Comparison of ENCODE assay signal across 8 cellular contexts in genomic region chr16:69330286-69331109, GRCh38. TPM values are rescaled to one million over a fixed set of nuclear protein-coding genes. Genes with fewer than 3 reads are reported as not detected.
DNase-seq lines count a peak whose midpoint lies in the region; ATAC-seq and TF ChIP-seq lines count a peak whose summit lies in the region.

Gene PDF (minus strand): TSS chr16:69330588. CDS start chr16:69330570, 18 bp downstream.

- in situ Hi-C loops in Panc1 (cut with HindIII; ENCODE audit: low pct_unique_long_range_greater_than_20kb, low sequenced_read_pairs): no loop called here

- H4K20me1 ChIP-seq in DND-41 (ENCODE audit: insufficient read depth, low read length): peaks cover 43% of the 10 kb centered on the region
- no peaks in the 10 kb centered on the region for H4K20me1 ChIP-seq in KMS-11 (ENCODE audit: insufficient read depth)

- POLR2A ChIA-PET in Panc1 (lab: Charles Lee): no interaction called here

- intact Hi-C loops in Panc1 (cut with micrococcal nuclease; ENCODE audit: unreplicated experiment): no loop called here
- intact Hi-C loops in esophagus muscularis mucosa (cut with DNase I): no loop called here

- H3K27ac ChIP-seq in DND-41 (ENCODE audit: low read length) (peak within 1 kb of the TSS; percentile 93), KMS-11 (peak within 1 kb of the TSS; percentile 43), Panc1 (ENCODE audit: low read length) (peak within 1 kb of the TSS; percentile 90), esophagus muscularis mucosa (replicated peaks in 1 of 4) (peak within 1 kb of the TSS; percentile 79 to 94 (median 92)), muscle layer of duodenum (ENCODE audit: low read length) (peak within 1 kb of the TSS; percentile 72)

- H3K27me3 ChIP-seq in DND-41 (ENCODE audit: insufficient read depth, low read length, poor library complexity) (no peaks in the 10 kb centered on the region), KMS-11 (ENCODE audit: insufficient read depth, low read depth) (no peaks in the 10 kb centered on the region), Panc1 (ENCODE audit: control insufficient read depth, insufficient read depth, low read length) (no peaks in the 10 kb centered on the region), esophagus muscularis mucosa (no peaks in the 10 kb centered on the region), muscle layer of duodenum (ENCODE audit: low read depth, low read length) (no peaks in the 10 kb centered on the region)

- ATAC-seq in DND-41 (ENCODE audit: insufficient read depth, low read depth) (peak; percentile 95), GM21786 (IDR thresholded peaks at IDR 0.05; ENCODE audit: unreplicated experiment) (peak; percentile 90), Panc1 (peak; percentile 92)
- peak; percentile 96 to 97 for ATAC-seq in activated T-cell treated with anti-CD3 and anti-CD28 coated beads, Interleukin-2, amount 50 U/mL, for 72 hours (replicated peaks in 1 of 2)

- TF ChIP-seq CTCF in DND-41 (IDR thresholded peaks at IDR 0.05; ENCODE audit: borderline replicate concordance, extremely low read depth, low read length, poor library complexity, severe bottlenecking): peak; percentile 1
- TF ChIP-seq CTCF in KMS-11 (conservative IDR thresholded peaks at IDR 0.05; ENCODE audit: low read depth, low read length): no peak
- TF ChIP-seq CTCF in Panc1 (IDR thresholded peaks at IDR 0.05): no peak
- peak in 1 of 3 experiments; percentile 34 for TF ChIP-seq CTCF in esophagus muscularis mucosa (IDR thresholded peaks at IDR 0.05)

- CTCF ChIA-PET in Panc1 (lab: Charles Lee): no interaction called here

- no peak for TF ChIP-seq EP300 in esophagus muscularis mucosa (IDR thresholded peaks at IDR 0.05)

- H3K36me3 Mint-ChIP-seq in activated T-cell treated with anti-CD3 and anti-CD28 coated beads, Interleukin-2, amount 50 U/mL, for 72 hours (ENCODE audit: insufficient read depth in 2 of 2): peaks cover 10 to 23% of the 10 kb centered on the region in 2 donors

- H3K9ac ChIP-seq in DND-41 (ENCODE audit: low read depth, low read length) (peak within 1 kb of the TSS; percentile 96), KMS-11 (peak within 1 kb of the TSS; percentile 64)

- TF ChIP-seq POLR2A in esophagus muscularis mucosa (IDR thresholded peaks at IDR 0.05; ENCODE audit: low read depth): peak; percentile 42

- H3K27me3 Mint-ChIP-seq in activated T-cell treated with anti-CD3 and anti-CD28 coated beads, Interleukin-2, amount 50 U/mL, for 72 hours (ENCODE audit: low read depth): no peaks in the 10 kb centered on the region

- 0% methylated on average over 28 of the region's 93 CpGs for WGBS in esophagus muscularis mucosa

- DNase-seq in DND-41 (peak; percentile 92), Panc1 (ENCODE audit: low read depth, low spot score) (no peak), esophagus muscularis mucosa (ENCODE audit: extremely low spot score) (peak; percentile 98)
- peak; percentile 89 to 91 for DNase-seq in activated T-cell treated with anti-CD3 and anti-CD28 coated beads, Interleukin-2, amount 50 U/mL, for 72 hours
- DNase-seq in stimulated activated CD8-positive, alpha-beta memory T cell treated with anti-CD3 and anti-CD28 coated beads, Interleukin-7, amount 100 ng/mL, for 24 hours (ENCODE audit: low read depth): peak; percentile 63

- no peaks in the 10 kb centered on the region for H3K9me3 ChIP-seq in DND-41 (ENCODE audit: insufficient read depth, low read length, severe bottlenecking)
- H3K9me3 ChIP-seq in Panc1 (ENCODE audit: control insufficient read depth, insufficient read depth, low read depth, low read length): no peaks in the 10 kb centered on the region
- H3K9me3 ChIP-seq in esophagus muscularis mucosa: no peaks in the 10 kb centered on the region
- H3K9me3 ChIP-seq in muscle layer of duodenum (ENCODE audit: control insufficient read depth in 1 of 2, low read length in 2 of 2): no peaks in the 10 kb centered on the region

- H3K79me2 ChIP-seq in DND-41 (ENCODE audit: insufficient read depth, low read length): peaks cover 68% of the 10 kb centered on the region
- peaks cover 40% of the 10 kb centered on the region for H3K79me2 ChIP-seq in KMS-11 (ENCODE audit: insufficient read depth, low read depth)

- BruUV-seq in Panc1 (replicated peaks; lab: Mats Ljungman, UMichigan): no TSS peak

- H3K4me3 ChIP-seq in DND-41 (ENCODE audit: low read depth in 1 of 2, low read length in 2 of 2) (peak within 1 kb of the TSS; percentile 65 to 89), KMS-11 (IDR thresholded peaks at IDR 0.05; ENCODE audit: insufficient read depth, low read depth, low read length) (no peak within 1 kb of the TSS), Panc1 (ENCODE audit: low read depth in 2 of 2, low read length in 2 of 2) (peak within 1 kb of the TSS; percentile 64 to 71), esophagus muscularis mucosa (peak within 1 kb of the TSS; percentile 72 to 97 (median 84)), muscle layer of duodenum (ENCODE audit: low read depth in 1 of 2, low read length in 2 of 2) (peak within 1 kb of the TSS; percentile 66 to 96)

- H3K4me1 Mint-ChIP-seq in activated T-cell treated with anti-CD3 and anti-CD28 coated beads, Interleukin-2, amount 50 U/mL, for 72 hours (ENCODE audit: low read depth): peaks cover 64% of the 10 kb centered on the region

- H3K4me2 ChIP-seq in DND-41 (ENCODE audit: insufficient read depth, low read length): peak within 1 kb of the TSS; percentile 94
- H3K4me2 ChIP-seq in KMS-11: peak within 1 kb of the TSS; percentile 93

- H3K36me3 ChIP-seq in DND-41 (ENCODE audit: insufficient read depth, low read length) (peaks cover 72% of the 10 kb centered on the region), KMS-11 (ENCODE audit: insufficient read depth) (peaks cover 2% of the 10 kb centered on the region), Panc1 (ENCODE audit: control insufficient read depth, insufficient read depth, low read length) (peaks cover 2% of the 10 kb centered on the region; the same call in 1 of the 2 replicates), esophagus muscularis mucosa (peaks cover 36 to 71% (median 63%) of the 10 kb centered on the region in 4 donors), muscle layer of duodenum (ENCODE audit: control insufficient read depth in 1 of 2, insufficient read depth in 2 of 2, low read length in 2 of 2) (peaks cover 36 to 42% of the 10 kb centered on the region in 2 donors)

- H3K4me3 Mint-ChIP-seq in activated T-cell treated with anti-CD3 and anti-CD28 coated beads, Interleukin-2, amount 50 U/mL, for 72 hours: peak within 1 kb of the TSS; percentile 89 to 90

- H3K9me3 Mint-ChIP-seq in activated T-cell treated with anti-CD3 and anti-CD28 coated beads, Interleukin-2, amount 50 U/mL, for 72 hours: no peaks in the 10 kb centered on the region

- H3K4me1 ChIP-seq in DND-41 (ENCODE audit: insufficient read depth, low read length): peaks cover 57% of the 10 kb centered on the region
- H3K4me1 ChIP-seq in KMS-11 (ENCODE audit: low read depth, poor library complexity, severe bottlenecking): peaks cover 38% of the 10 kb centered on the region
- H3K4me1 ChIP-seq in Panc1 (ENCODE audit: control insufficient read depth, insufficient read depth, low read length): peaks cover 13% of the 10 kb centered on the region; the same call in 1 of the 2 replicates
- peaks cover 36 to 70% (median 58%) of the 10 kb centered on the region in 4 donors for H3K4me1 ChIP-seq in esophagus muscularis mucosa
- peaks cover 15 to 31% of the 10 kb centered on the region in 2 donors for H3K4me1 ChIP-seq in muscle layer of duodenum (ENCODE audit: control insufficient read depth in 1 of 2, insufficient read depth in 2 of 2, low read length in 2 of 2)

- peak within 1 kb of the TSS; percentile 84 for H3K27ac Mint-ChIP-seq in activated T-cell treated with anti-CD3 and anti-CD28 coated beads, Interleukin-2, amount 50 U/mL, for 72 hours

- H2AFZ ChIP-seq in DND-41 (ENCODE audit: low read depth, low read length): peak within 1 kb of the TSS; percentile 87
- H2AFZ ChIP-seq in KMS-11 (ENCODE audit: low read depth): peak within 1 kb of the TSS; percentile 65

RNA-seq across cellular contexts. Expression of gene PDF, which starts in this region (rescaled TPM):
- 23.1 TPM for total RNA-seq in Panc1 (2021; ENCODE audit: unreplicated experiment)
- 31.2 TPM for polyA plus RNA-seq in Panc1 (2012; ENCODE audit: insufficient read length)
- 10 to 100 TPM in 1 of 2 donors, 1 to 10 TPM in 1; 9.9 to 10.1 TPM for total RNA-seq in activated T-cell treated with anti-CD3 and anti-CD28 coated beads, Interleukin-2, amount 50 U/mL, for 72 hours
- total RNA-seq in esophagus muscularis mucosa: 10 to 100 TPM in 3 of 4 donors, 1 to 10 TPM in 1; 5.4 to 17.5 (median 12.6) TPM

Comparison
In these comparisons a context has a peak if more than half of its experiments do, and no peak if none do; other contexts are left out.
1. H3K27ac ChIP-seq: peak in every context shown above with its lines; median percentile 93 in DND-41; 92 in esophagus muscularis mucosa; 90 in Panc1; 72 in muscle layer of duodenum; 43 in KMS-11.